8 cellular contexts compared by ENCODE assay signal in the genomic region with DNA sequence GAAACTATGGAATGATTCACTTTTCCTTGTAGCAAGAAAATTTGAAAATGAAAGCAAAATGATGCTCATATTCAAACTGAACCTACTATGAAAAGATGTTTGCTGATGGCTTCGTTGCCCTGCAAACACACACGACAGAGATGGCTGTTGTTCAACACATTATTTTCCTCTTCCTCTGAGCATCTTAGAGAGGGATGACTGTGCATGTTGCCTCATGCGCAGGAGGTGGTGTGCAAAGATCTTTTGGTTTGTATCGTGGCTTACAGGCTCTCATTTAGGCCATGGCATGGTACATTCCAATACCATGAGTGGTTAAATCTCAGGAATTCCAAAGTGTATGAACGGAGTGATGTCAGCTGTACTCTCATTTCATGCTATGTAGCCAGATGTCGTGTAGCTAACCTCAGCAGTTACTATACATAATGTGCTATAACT.
DNase-seq lines count a peak whose midpoint lies in the region; ATAC-seq and TF ChIP-seq lines count a peak whose summit lies in the region.

No MANE protein-coding gene starts in this region.

- 9 to 16% methylated on average over 6 of the region's 6 CpGs for WGBS in gastroesophageal sphincter (ENCODE audit: low coverage in 1 of 2), 2 donors

- H3K4me1 ChIP-seq in gastroesophageal sphincter, result peaks cover 0 to 48% (median 24%) of the 10 kb centered on the region in 3 donors

- H3K4me3 ChIP-seq in gastroesophageal sphincter, result no peak overlapping the region

- no peak for TF ChIP-seq EP300 in gastroesophageal sphincter (IDR thresholded peaks at IDR 0.05)

- peak overlapping the region; percentile 30 to 75 (median 61) for H3K27ac ChIP-seq in gastroesophageal sphincter

- TF ChIP-seq POLR2A in gastroesophageal sphincter (IDR thresholded peaks at IDR 0.05), result no peak

- no peaks in the 10 kb centered on the region for H3K36me3 ChIP-seq in gastroesophageal sphincter

- ATAC-seq in gastroesophageal sphincter (peak; percentile 93), HG03280 (IDR thresholded peaks at IDR 0.05; ENCODE audit: unreplicated experiment) (no peak), HG03196 (IDR thresholded peaks at IDR 0.05; ENCODE audit: unreplicated experiment) (no peak)

- H3K9me3 ChIP-seq in gastroesophageal sphincter, result no peaks in the 10 kb centered on the region

- DNase-seq in AML-193 (lab: John Stamatoyannopoulos, UW), result peak; percentile 85 to 86
- peak; percentile 87 for DNase-seq in HPDE6-E6E7 (ENCODE audit: extremely low spot score)
- peak; percentile 68 for DNase-seq in activated CD8-positive, alpha-beta memory T cell treated with anti-CD3 and anti-CD28 coated beads, Interleukin-2, amount 50 U/mL, for 48 hours
- peak; percentile 26 to 60 for DNase-seq in stimulated activated CD8-positive, alpha-beta memory T cell treated with anti-CD3 and anti-CD28 coated beads, Interleukin-15, amount 100 ng/mL, for 48 hours (ENCODE audit: low read depth in 2 of 2)
- no peak for DNase-seq in NCI-H1105 treated with DMSO at 0.1 percent for 48 hours (lab: John Stamatoyannopoulos, UW)

- no peak for TF ChIP-seq CTCF in gastroesophageal sphincter (IDR thresholded peaks at IDR 0.05)

- H3K27me3 ChIP-seq in gastroesophageal sphincter, result no peaks in the 10 kb centered on the region
